Comparison of ENCODE assay signal across 10 cellular contexts in genomic region chr2:85255813-85256581, GRCh38.
DNase-seq lines count a peak whose midpoint lies in the region; ATAC-seq and TF ChIP-seq lines count a peak whose summit lies in the region.
"Had no signal": no experiment of that assay in that cellular context is flagged by ENCODE, and none has a peak within 500 bp of the region (broad histone marks: within the 10 kb centered on the region; RNA-seq: fewer than 3 reads in every experiment).

No MANE protein-coding gene starts in this region.

- no peak for TF ChIP-seq CTCF in mammary epithelial cell (conservative IDR thresholded peaks at IDR 0.05 in 1 of 2, IDR thresholded peaks at IDR 0.05 in 1 of 2; ENCODE audit: extremely low read depth in 1 of 2, insufficient read depth in 1 of 2, low read depth in 1 of 2, low read length in 2 of 2)
- no peak for TF ChIP-seq CTCF in smooth muscle cell (IDR thresholded peaks at IDR 0.05; ENCODE audit: borderline replicate concordance, insufficient read depth, poor library complexity, severe bottlenecking)

- H3F3A ChIP-seq in smooth muscle cell (ENCODE audit: low read depth), result peaks cover 4% of the 10 kb centered on the region

- DNase-seq in HPDE6-E6E7 (ENCODE audit: extremely low spot score) (peak; percentile 83), mammary epithelial cell (peak; percentile 77), smooth muscle cell (lab: John Stamatoyannopoulos, UW; ENCODE audit: unreplicated experiment) (no peak), Ammon's horn (ENCODE audit: low spot score) (no peak), DMS 273 treated with DMSO at 0.1 percent for 48 hours (lab: John Stamatoyannopoulos, UW) (no peak)
- DNase-seq in CD4-positive, alpha-beta memory T cell, result no peak
- DNase-seq in activated naive CD8-positive, alpha-beta T cell treated with anti-CD3 and anti-CD28 coated beads, Interleukin-2, amount 50 U/mL, for 24 hours, result no peak
- DNase-seq: activated naive CD4-positive, alpha-beta T cell had no signal

- H3K9ac ChIP-seq in mammary epithelial cell (ENCODE audit: insufficient read depth, low read length), result peak overlapping the region; percentile 8
- peak overlapping the region; percentile 78 for H3K9ac ChIP-seq in iPS-20b (ENCODE audit: low read depth, low read length)
- H3K9ac ChIP-seq in smooth muscle cell (ENCODE audit: low read depth), result peak overlapping the region; percentile 32

- peak overlapping the region; percentile 77 for H2AFZ ChIP-seq in mammary epithelial cell (ENCODE audit: low read depth, low read length)
- no peak overlapping the region for H2AFZ ChIP-seq in smooth muscle cell (ENCODE audit: low read depth)

- in situ Hi-C loops in mammary epithelial cell (cut with MboI; ENCODE audit: low sequenced_read_pairs in 2 of 2), result no loop called here

- no peaks in the 10 kb centered on the region for H3K27me3 ChIP-seq in mammary epithelial cell (ENCODE audit: insufficient read depth, low read length)
- H3K27me3 ChIP-seq in iPS-20b (ENCODE audit: insufficient read depth, low read length), result no peaks in the 10 kb centered on the region
- H3K27me3 ChIP-seq in smooth muscle cell (ENCODE audit: low read depth), result no peaks in the 10 kb centered on the region
- H3K27me3 ChIP-seq in CD4-positive, alpha-beta memory T cell (ENCODE audit: insufficient read depth, low read length), result no peaks in the 10 kb centered on the region

- CTCF ChIA-PET in mammary epithelial cell (lab: Charles Lee; ENCODE audit: low non-redundant PET), result interaction anchor here (1.1 kb wide), 1 partner anchor 11 kb away, joined by 3 read pairs; no protein-coding TSS in a partner anchor
- CTCF ChIA-PET in CD4-positive, alpha-beta memory T cell (lab: Charles Lee; ENCODE audit: partially characterized antibody), result interaction anchor here (0.6 to 1.6 kb wide), 2 partner anchors 10 to 15 kb away, joined by 3 to 10 read pairs; no protein-coding TSS in a partner anchor

- H3K36me3 ChIP-seq in mammary epithelial cell (ENCODE audit: insufficient read depth, low read length), result no peaks in the 10 kb centered on the region
- no peaks in the 10 kb centered on the region for H3K36me3 ChIP-seq in iPS-20b (ENCODE audit: insufficient read depth, low read depth, low read length)
- H3K36me3 ChIP-seq in smooth muscle cell (ENCODE audit: low read depth), result no peaks in the 10 kb centered on the region
- H3K36me3 ChIP-seq in CD4-positive, alpha-beta memory T cell (ENCODE audit: insufficient read depth, low read length), result no peaks in the 10 kb centered on the region

- peaks cover 50% of the 10 kb centered on the region for H3K4me1 ChIP-seq in mammary epithelial cell (ENCODE audit: insufficient read depth, low read length)
- peaks cover 76% of the 10 kb centered on the region for H3K4me1 ChIP-seq in iPS-20b (ENCODE audit: insufficient read depth, low read length)
- H3K4me1 ChIP-seq in smooth muscle cell (ENCODE audit: low read depth), result peaks cover 68% of the 10 kb centered on the region
- no peaks in the 10 kb centered on the region for H3K4me1 ChIP-seq in CD4-positive, alpha-beta memory T cell (ENCODE audit: insufficient read depth, low read length)

- no peaks in the 10 kb centered on the region for H3K9me3 ChIP-seq in mammary epithelial cell (replicated peaks; ENCODE audit: insufficient read depth, low read length)
- H3K9me3 ChIP-seq in iPS-20b (ENCODE audit: insufficient read depth, low read depth, low read length), result no peaks in the 10 kb centered on the region
- H3K9me3 ChIP-seq in smooth muscle cell (replicated peaks; ENCODE audit: low read depth), result no peaks in the 10 kb centered on the region
- no peaks in the 10 kb centered on the region for H3K9me3 ChIP-seq in CD4-positive, alpha-beta memory T cell (ENCODE audit: control insufficient read depth in 1 of 2, low read length in 2 of 2)

- H4K20me1 ChIP-seq in mammary epithelial cell (ENCODE audit: insufficient read depth, low read length), result no peaks in the 10 kb centered on the region
- peaks cover 63% of the 10 kb centered on the region for H4K20me1 ChIP-seq in smooth muscle cell (ENCODE audit: low read depth)

- H3K4me1 Mint-ChIP-seq in CD4-positive, alpha-beta memory T cell, result no peaks in the 10 kb centered on the region
- no peaks in the 10 kb centered on the region for H3K4me1 Mint-ChIP-seq in activated naive CD8-positive, alpha-beta T cell treated with anti-CD3 and anti-CD28 coated beads, Interleukin-2, amount 50 U/mL, for 24 hours

- peaks cover 0 to 1% of the 10 kb centered on the region in 2 donors for H3K27me3 Mint-ChIP-seq in CD4-positive, alpha-beta memory T cell
- H3K27me3 Mint-ChIP-seq in activated naive CD8-positive, alpha-beta T cell treated with anti-CD3 and anti-CD28 coated beads, Interleukin-2, amount 50 U/mL, for 24 hours, result no peaks in the 10 kb centered on the region

- 6% methylated on average over 17 of the region's 23 CpGs for WGBS in mammary epithelial cell (ENCODE audit: low coverage, missing lambda C conversion rate)
- WGBS in smooth muscle cell (ENCODE audit: low lambda C conversion rate), result 2% methylated on average over 23 of the region's 23 CpGs

- peak overlapping the region; percentile 73 for H3K4me2 ChIP-seq in mammary epithelial cell (ENCODE audit: insufficient read depth, low read depth, low read length)
- peak overlapping the region; percentile 84 for H3K4me2 ChIP-seq in smooth muscle cell

- no peaks in the 10 kb centered on the region for H3K36me3 Mint-ChIP-seq in CD4-positive, alpha-beta memory T cell
- H3K36me3 Mint-ChIP-seq in activated naive CD8-positive, alpha-beta T cell treated with anti-CD3 and anti-CD28 coated beads, Interleukin-2, amount 50 U/mL, for 24 hours (ENCODE audit: low read depth), result no peaks in the 10 kb centered on the region

- no peak for ATAC-seq in activated naive CD8-positive, alpha-beta T cell treated with anti-CD3 and anti-CD28 coated beads, Interleukin-2, amount 50 U/mL, for 24 hours
- ATAC-seq: left lobe of liver had no signal

- BruUV-seq in mammary epithelial cell (replicated peaks; lab: Mats Ljungman, UMichigan), result no TSS peak

- no peak overlapping the region for H3K4me3 Mint-ChIP-seq in CD4-positive, alpha-beta memory T cell
- no peak overlapping the region for H3K4me3 Mint-ChIP-seq in activated naive CD8-positive, alpha-beta T cell treated with anti-CD3 and anti-CD28 coated beads, Interleukin-2, amount 50 U/mL, for 24 hours

- dilution Hi-C loops in mammary epithelial cell (cut with HindIII; ENCODE audit: low sequenced_read_pairs), result no loop called here

- H3K27ac Mint-ChIP-seq in CD4-positive, alpha-beta memory T cell, result no peak overlapping the region
- H3K27ac Mint-ChIP-seq in activated naive CD8-positive, alpha-beta T cell treated with anti-CD3 and anti-CD28 coated beads, Interleukin-2, amount 50 U/mL, for 24 hours, result no peak overlapping the region

- POLR2A ChIA-PET in CD4-positive, alpha-beta memory T cell (lab: Charles Lee; ENCODE audit: partially characterized antibody), result no interaction called here

- no peaks in the 10 kb centered on the region for H3K9me3 Mint-ChIP-seq in CD4-positive, alpha-beta memory T cell
- H3K9me3 Mint-ChIP-seq in activated naive CD8-positive, alpha-beta T cell treated with anti-CD3 and anti-CD28 coated beads, Interleukin-2, amount 50 U/mL, for 24 hours, result no peaks in the 10 kb centered on the region

- H3K79me2 ChIP-seq in mammary epithelial cell (ENCODE audit: insufficient read depth, low read length) (peaks cover 16% of the 10 kb centered on the region), smooth muscle cell (ENCODE audit: low read depth) (peaks cover 14% of the 10 kb centered on the region)

- H3K27ac ChIP-seq in mammary epithelial cell (ENCODE audit: insufficient read depth, low read depth, low read length), result peak overlapping the region; percentile 59
- H3K27ac ChIP-seq in iPS-20b (ENCODE audit: low read length), result peak overlapping the region; percentile 87
- peak overlapping the region; percentile 69 for H3K27ac ChIP-seq in smooth muscle cell (ENCODE audit: low read depth)
- no peak overlapping the region for H3K27ac ChIP-seq in CD4-positive, alpha-beta memory T cell (ENCODE audit: low read depth, low read length)

- intact Hi-C loops in mammary epithelial cell (cut with micrococcal nuclease), result no loop called here
- intact Hi-C loops in CD4-positive, alpha-beta memory T cell (cut with micrococcal nuclease), result no loop called here

- H3K4me3 ChIP-seq in mammary epithelial cell (replicated peaks in 1 of 3; ENCODE audit: insufficient read depth in 1 of 3, low read depth in 2 of 3, low read length in 3 of 3) (peak overlapping the region in 1 of 3 experiments; percentile 36), iPS-20b (ENCODE audit: low read length) (peak overlapping the region; percentile 60), smooth muscle cell (peak overlapping the region; percentile 38)
- H3K4me3 ChIP-seq in CD4-positive, alpha-beta memory T cell (ENCODE audit: low read length in 2 of 2), result no peak overlapping the region

Comparison
In these comparisons a context has a peak if more than half of its experiments do, and no peak if none do; other contexts are left out.
1. DNase-seq: peak in HPDE6-E6E7 (single experiment) and mammary epithelial cell (single experiment); none in smooth muscle cell (single experiment), CD4-positive, alpha-beta memory T cell (0 of 5), activated naive CD8-positive, alpha-beta T cell treated with anti-CD3 and anti-CD28 coated beads, Interleukin-2, amount 50 U/mL, for 24 hours (single experiment), Ammon's horn (single experiment) and DMS 273 treated with DMSO at 0.1 percent for 48 hours (single experiment).
2. H3K4me3 ChIP-seq: peak in iPS-20b (single experiment) and smooth muscle cell (single experiment); none in CD4-positive, alpha-beta memory T cell (0 of 2).
3. H3K9ac ChIP-seq: peak in every context shown above with its lines; median percentile 78 in iPS-20b; 32 in smooth muscle cell; 8 in mammary epithelial cell.